ENCODE assay signal across 25 cellular contexts in genomic region chr1:151827853-151828252, GRCh38. TPM values are rescaled to one million over a fixed set of nuclear protein-coding genes. Genes with fewer than 3 reads are reported as not detected.
A peak's percentile ranks its signal among the peaks of the same experiment; 100 is the strongest.
DNase-seq lines count a peak whose midpoint lies in the region; ATAC-seq, FAIRE-seq and TF ChIP-seq lines count a peak whose summit lies in the region.
"Had no signal": no experiment of that assay in that cellular context is flagged by ENCODE, and none has a peak within 500 bp of the region (broad histone marks: within the 10 kb centered on the region; RNA-seq: fewer than 3 reads in every experiment).

No MANE protein-coding gene starts in this region.

- H3K27ac ChIP-seq in CD8-positive, alpha-beta T cell (ENCODE audit: low read depth, low read length) = no peak overlapping the region
- H3K27ac ChIP-seq in smooth muscle cell (ENCODE audit: low read depth) = no peak overlapping the region
- H3K27ac ChIP-seq: epithelial cell of prostate, thyroid gland had no signal

- no peaks in the 10 kb centered on the region for H4K20me1 ChIP-seq in smooth muscle cell (ENCODE audit: low read depth)

- DNase-seq in T-helper 1 cell (no peak), GM19239 (ENCODE audit: insufficient read length, low spot score) (no peak), smooth muscle cell (lab: John Stamatoyannopoulos, UW; ENCODE audit: unreplicated experiment) (no peak)
- no peak for DNase-seq in CD8-positive, alpha-beta T cell
- DNase-seq in activated CD4-positive, alpha-beta memory T cell treated with anti-CD3 and anti-CD28 coated beads, Interleukin-2, amount 10 ng/mL, durations not matched to agents 7 days and 5 days = peak; percentile 47
- DNase-seq in naive thymus-derived CD8-positive, alpha-beta T cell = peak in 1 of 10 donors; percentile 34
- DNase-seq: 8988T; BE2C; foreskin melanocyte; NCI-H1417; NCI-H2171; NCI-H774; stimulated activated CD4-positive, alpha-beta T cell treated with anti-CD3 and anti-CD28 coated beads, Interleukin-12 subunit alpha, Interleukin-12 subunit beta, amount 100 ng/mL, for 4 hours; thyroid gland had no signal

- no peaks in the 10 kb centered on the region for H3K27me3 Mint-ChIP-seq in T-helper 1 cell treated with Interleukin-12 subunit alpha and Interleukin-12 subunit beta and Interleukin-4 antibody, amounts not matched to agents 30 μg/mL and 1 μg/mL, for 36 hours (ENCODE audit: low read depth)
- no peaks in the 10 kb centered on the region for H3K27me3 Mint-ChIP-seq in CD8-positive, alpha-beta T cell (ENCODE audit: low read depth)
- H3K27me3 Mint-ChIP-seq in activated CD4-positive, alpha-beta memory T cell treated with anti-CD3 and anti-CD28 coated beads, Interleukin-2, amount 10 ng/mL, durations not matched to agents 7 days and 5 days = no peaks in the 10 kb centered on the region
- no peaks in the 10 kb centered on the region for H3K27me3 Mint-ChIP-seq in naive thymus-derived CD8-positive, alpha-beta T cell

- H3K9me3 ChIP-seq in CD8-positive, alpha-beta T cell (ENCODE audit: low read length) = no peaks in the 10 kb centered on the region
- H3K9me3 ChIP-seq in smooth muscle cell (replicated peaks; ENCODE audit: low read depth) = no peaks in the 10 kb centered on the region
- H3K9me3 ChIP-seq: BE2C, breast epithelium, thyroid gland had no signal

- CTCF ChIA-PET in CD8-positive, alpha-beta T cell (lab: Charles Lee) = interaction anchor here (0.8 to 1.5 kb wide), 4 partner anchors 8 to 234 kb away, joined by 3 to 9 read pairs (median 5); partner anchors contain the start of gene TDRKH
- CTCF ChIA-PET in activated CD4-positive, alpha-beta memory T cell treated with anti-CD3 and anti-CD28 coated beads, Interleukin-2, amount 10 ng/mL, durations not matched to agents 7 days and 5 days (lab: Charles Lee) = interaction anchor here (1.0 to 3.5 kb wide), 3 partner anchors 9 to 234 kb away, joined by 3 to 21 read pairs (median 4); no protein-coding TSS in a partner anchor

- no peaks in the 10 kb centered on the region for H3K9me3 Mint-ChIP-seq in T-helper 1 cell treated with Interleukin-12 subunit alpha and Interleukin-12 subunit beta and Interleukin-4 antibody, amounts not matched to agents 30 μg/mL and 1 μg/mL, for 36 hours
- no peaks in the 10 kb centered on the region for H3K9me3 Mint-ChIP-seq in CD8-positive, alpha-beta T cell
- no peaks in the 10 kb centered on the region for H3K9me3 Mint-ChIP-seq in activated CD4-positive, alpha-beta memory T cell treated with anti-CD3 and anti-CD28 coated beads, Interleukin-2, amount 10 ng/mL, durations not matched to agents 7 days and 5 days
- H3K9me3 Mint-ChIP-seq in naive thymus-derived CD8-positive, alpha-beta T cell = no peaks in the 10 kb centered on the region
- H3K9me3 Mint-ChIP-seq: memory B cell had no signal

- peaks cover 45% of the 10 kb centered on the region for H3K4me1 Mint-ChIP-seq in T-helper 1 cell treated with Interleukin-12 subunit alpha and Interleukin-12 subunit beta and Interleukin-4 antibody, amounts not matched to agents 30 μg/mL and 1 μg/mL, for 36 hours (ENCODE audit: low read depth)
- H3K4me1 Mint-ChIP-seq in CD8-positive, alpha-beta T cell (ENCODE audit: low read depth) = peaks cover 54% of the 10 kb centered on the region
- H3K4me1 Mint-ChIP-seq in activated CD4-positive, alpha-beta memory T cell treated with anti-CD3 and anti-CD28 coated beads, Interleukin-2, amount 10 ng/mL, durations not matched to agents 7 days and 5 days = peaks cover 86% of the 10 kb centered on the region
- peaks cover 30 to 69% (median 58%) of the 10 kb centered on the region in 4 donors for H3K4me1 Mint-ChIP-seq in naive thymus-derived CD8-positive, alpha-beta T cell

- FAIRE-seq in GM19239 (lab: Jason Lieb, UNC) = no peak
- FAIRE-seq: HTR-8/SVneo, RCC 7860 had no signal

- ATAC-seq in CD8-positive, alpha-beta T cell = peak; percentile 13
- ATAC-seq in naive thymus-derived CD8-positive, alpha-beta T cell = no peak
- no peak for ATAC-seq in HG03432 (IDR thresholded peaks at IDR 0.05; ENCODE audit: unreplicated experiment)
- ATAC-seq: SK-N-SH treated with all-trans-retinoic acid at 6 μM for 48 hours had no signal

- peak overlapping the region; percentile 66 for H3K4me3 Mint-ChIP-seq in T-helper 1 cell treated with Interleukin-12 subunit alpha and Interleukin-12 subunit beta and Interleukin-4 antibody, amounts not matched to agents 30 μg/mL and 1 μg/mL, for 36 hours
- peak overlapping the region; percentile 60 for H3K4me3 Mint-ChIP-seq in CD8-positive, alpha-beta T cell
- peak overlapping the region; percentile 65 for H3K4me3 Mint-ChIP-seq in activated CD4-positive, alpha-beta memory T cell treated with anti-CD3 and anti-CD28 coated beads, Interleukin-2, amount 10 ng/mL, durations not matched to agents 7 days and 5 days
- H3K4me3 Mint-ChIP-seq in naive thymus-derived CD8-positive, alpha-beta T cell = peak overlapping the region in 7 of 10 donors; percentile 42 to 74 (median 56)
- H3K4me3 Mint-ChIP-seq: memory B cell had no signal

- H3K4me1 ChIP-seq in CD8-positive, alpha-beta T cell (ENCODE audit: insufficient read depth, low read length) = peaks cover 56% of the 10 kb centered on the region
- peaks cover 3% of the 10 kb centered on the region for H3K4me1 ChIP-seq in smooth muscle cell (ENCODE audit: low read depth)

- POLR2A ChIA-PET in CD8-positive, alpha-beta T cell (lab: Charles Lee) = interaction anchor here (1.7 kb wide), 1 partner anchor 12 kb away, joined by 4 read pairs; the partner anchor contains the start of gene C2CD4D
- POLR2A ChIA-PET in activated CD4-positive, alpha-beta memory T cell treated with anti-CD3 and anti-CD28 coated beads, Interleukin-2, amount 10 ng/mL, durations not matched to agents 7 days and 5 days (lab: Charles Lee) = interaction anchor here (0.6 to 6.3 kb wide), 7 partner anchors 8 to 208 kb away, joined by 3 to 48 read pairs (median 15); partner anchors contain the start of genes C2CD4D, MRPL9 and TDRKH
- POLR2A ChIA-PET in naive thymus-derived CD8-positive, alpha-beta T cell (lab: Charles Lee) = interaction anchor here (0.7 to 1.6 kb wide), 3 partner anchors 9 to 696 kb away, joined by 4 to 6 read pairs (median 5); no protein-coding TSS in a partner anchor

- no peaks in the 10 kb centered on the region for H3K27me3 ChIP-seq in CD8-positive, alpha-beta T cell (ENCODE audit: insufficient read depth, low read length)
- no peaks in the 10 kb centered on the region for H3K27me3 ChIP-seq in smooth muscle cell (ENCODE audit: low read depth)
- H3K27me3 ChIP-seq: BE2C, breast epithelium, thyroid gland had no signal

- H3K4me3 ChIP-seq in CD8-positive, alpha-beta T cell (ENCODE audit: low read depth, low read length) = no peak overlapping the region
- no peak overlapping the region for H3K4me3 ChIP-seq in smooth muscle cell
- H3K4me3 ChIP-seq: thyroid gland had no signal

- H3K36me3 Mint-ChIP-seq in T-helper 1 cell treated with Interleukin-12 subunit alpha and Interleukin-12 subunit beta and Interleukin-4 antibody, amounts not matched to agents 30 μg/mL and 1 μg/mL, for 36 hours (ENCODE audit: low read depth) = no peaks in the 10 kb centered on the region
- H3K36me3 Mint-ChIP-seq in CD8-positive, alpha-beta T cell = no peaks in the 10 kb centered on the region
- peaks cover under 1% of the 10 kb centered on the region for H3K36me3 Mint-ChIP-seq in activated CD4-positive, alpha-beta memory T cell treated with anti-CD3 and anti-CD28 coated beads, Interleukin-2, amount 10 ng/mL, durations not matched to agents 7 days and 5 days (ENCODE audit: low read depth)
- no peaks in the 10 kb centered on the region for H3K36me3 Mint-ChIP-seq in naive thymus-derived CD8-positive, alpha-beta T cell
- H3K36me3 Mint-ChIP-seq: memory B cell had no signal

- no peaks in the 10 kb centered on the region for H3F3A ChIP-seq in smooth muscle cell (ENCODE audit: low read depth)

- no peaks in the 10 kb centered on the region for H3K36me3 ChIP-seq in CD8-positive, alpha-beta T cell (ENCODE audit: insufficient read depth, low read length)
- H3K36me3 ChIP-seq in smooth muscle cell (ENCODE audit: low read depth) = no peaks in the 10 kb centered on the region
- H3K36me3 ChIP-seq: BE2C, breast epithelium, thyroid gland had no signal

- H2AFZ ChIP-seq in smooth muscle cell (ENCODE audit: low read depth) = no peak overlapping the region

- no peak overlapping the region for H3K4me2 ChIP-seq in smooth muscle cell

- H3K79me2 ChIP-seq in smooth muscle cell (ENCODE audit: low read depth) = no peaks in the 10 kb centered on the region

- H3K27ac Mint-ChIP-seq in T-helper 1 cell treated with Interleukin-12 subunit alpha and Interleukin-12 subunit beta and Interleukin-4 antibody, amounts not matched to agents 30 μg/mL and 1 μg/mL, for 36 hours = peak overlapping the region; percentile 76
- H3K27ac Mint-ChIP-seq in CD8-positive, alpha-beta T cell = peak overlapping the region; percentile 80
- peak overlapping the region; percentile 97 for H3K27ac Mint-ChIP-seq in activated CD4-positive, alpha-beta memory T cell treated with anti-CD3 and anti-CD28 coated beads, Interleukin-2, amount 10 ng/mL, durations not matched to agents 7 days and 5 days
- H3K27ac Mint-ChIP-seq in naive thymus-derived CD8-positive, alpha-beta T cell = peak overlapping the region in 8 of 10 donors; percentile 5 to 91 (median 54)
- H3K27ac Mint-ChIP-seq: memory B cell had no signal

- intact Hi-C loops in CD8-positive, alpha-beta T cell (cut with DNase I, micrococcal nuclease) = no loop called here

- 88% methylated on average over 7 of the region's 9 CpGs for WGBS in smooth muscle cell (ENCODE audit: low lambda C conversion rate)

- no peak overlapping the region for H3K9ac ChIP-seq in smooth muscle cell (ENCODE audit: low read depth)

- TF ChIP-seq CTCF in CD8-positive, alpha-beta T cell (IDR thresholded peaks at IDR 0.05) = no peak
- no peak for TF ChIP-seq CTCF in smooth muscle cell (IDR thresholded peaks at IDR 0.05; ENCODE audit: borderline replicate concordance, insufficient read depth, poor library complexity, severe bottlenecking)

RNA-seq across cellular contexts. Expression of gene RORC, which starts 3.7 kb away (rescaled TPM):
- total RNA-seq in CD8-positive, alpha-beta T cell = 1 to 10 TPM; 4.8 to 5.6 TPM
- total RNA-seq in activated CD4-positive, alpha-beta memory T cell treated with anti-CD3 and anti-CD28 coated beads, Interleukin-2, amount 10 ng/mL, durations not matched to agents 7 days and 5 days = 10 to 100 TPM; 25.4 to 25.8 TPM
- not detected for total RNA-seq in naive thymus-derived CD8-positive, alpha-beta T cell
- polyA plus RNA-seq in naive thymus-derived CD8-positive, alpha-beta T cell = under 1 TPM in 1 of 3 donors, not detected in 2; 0.06 TPM
- total RNA-seq in smooth muscle cell = not detected in 2 replicates
- not detected in 2 replicates for polyA plus RNA-seq in smooth muscle cell

RNA-seq across cellular contexts. Expression of gene C2CD4D, which starts 11.8 kb away (rescaled TPM):
- under 1 TPM; 0.44 to 0.65 TPM for total RNA-seq in CD8-positive, alpha-beta T cell
- total RNA-seq in activated CD4-positive, alpha-beta memory T cell treated with anti-CD3 and anti-CD28 coated beads, Interleukin-2, amount 10 ng/mL, durations not matched to agents 7 days and 5 days = 1 to 10 TPM; 3.0 to 3.7 TPM
- under 1 TPM in 1 of 2 experiments, not detected in 1; 0.21 TPM for total RNA-seq in naive thymus-derived CD8-positive, alpha-beta T cell
- under 1 TPM; 0.19 to 0.65 (median 0.26) TPM for polyA plus RNA-seq in naive thymus-derived CD8-positive, alpha-beta T cell
- total RNA-seq in smooth muscle cell = not detected in 2 replicates
- 1.2 TPM in 1 of 2 replicates, not detected in the other for polyA plus RNA-seq in smooth muscle cell
- polyA plus RNA-seq: neural cell had no signal

RNA-seq across cellular contexts. Expression of gene LINGO4, which starts 22.6 kb away (rescaled TPM):
- under 1 TPM; 0.11 to 0.22 TPM for total RNA-seq in CD8-positive, alpha-beta T cell
- 1 to 10 TPM; 1.2 to 1.3 TPM for total RNA-seq in activated CD4-positive, alpha-beta memory T cell treated with anti-CD3 and anti-CD28 coated beads, Interleukin-2, amount 10 ng/mL, durations not matched to agents 7 days and 5 days
- total RNA-seq in naive thymus-derived CD8-positive, alpha-beta T cell = not detected
- polyA plus RNA-seq in naive thymus-derived CD8-positive, alpha-beta T cell = not detected
- not detected in 2 replicates for total RNA-seq in smooth muscle cell
- polyA plus RNA-seq in smooth muscle cell = not detected in 2 replicates
- total RNA-seq: kidney epithelial cell had no signal
- polyA plus RNA-seq: neural cell had no signal

RNA-seq across cellular contexts. Expression of gene THEM5, which starts 25.7 kb away (rescaled TPM):
- not detected for total RNA-seq in CD8-positive, alpha-beta T cell
- not detected for total RNA-seq in activated CD4-positive, alpha-beta memory T cell treated with anti-CD3 and anti-CD28 coated beads, Interleukin-2, amount 10 ng/mL, durations not matched to agents 7 days and 5 days
- not detected for total RNA-seq in naive thymus-derived CD8-positive, alpha-beta T cell
- polyA plus RNA-seq in naive thymus-derived CD8-positive, alpha-beta T cell = not detected
- total RNA-seq in smooth muscle cell = 0.76 and 2.1 TPM in 2 replicates
- 1.0 and 1.3 TPM in 2 replicates for polyA plus RNA-seq in smooth muscle cell
- total RNA-seq: activated CD8-positive, alpha-beta memory T cell treated with anti-CD3 and anti-CD28 coated beads for 36 hours; breast epithelium; kidney epithelial cell; thyroid gland had no signal
- polyA plus RNA-seq: neural cell had no signal

RNA-seq across cellular contexts. Expression of gene TDRKH, which starts 37.6 kb away (rescaled TPM):
- total RNA-seq in CD8-positive, alpha-beta T cell = 1 to 10 TPM; 3.6 to 3.9 TPM
- total RNA-seq in activated CD4-positive, alpha-beta memory T cell treated with anti-CD3 and anti-CD28 coated beads, Interleukin-2, amount 10 ng/mL, durations not matched to agents 7 days and 5 days = 10 to 100 TPM; 27.1 to 30.9 TPM
- total RNA-seq in naive thymus-derived CD8-positive, alpha-beta T cell = 10 to 100 TPM; 20.5 to 23.2 TPM
- polyA plus RNA-seq in naive thymus-derived CD8-positive, alpha-beta T cell = 10 to 100 TPM; 14.7 to 15.9 (median 14.9) TPM
- total RNA-seq in smooth muscle cell = 3.9 and 8.5 TPM in 2 replicates
- 3.9 and 4.7 TPM in 2 replicates for polyA plus RNA-seq in smooth muscle cell

Comparison
In these comparisons a context has a peak if more than half of its experiments do, and no peak if none do; other contexts are left out.
1. RNA of gene RORC, which starts 3.7 kb away (total RNA-seq): 25.4 to 25.8 TPM in activated CD4-positive, alpha-beta memory T cell treated with anti-CD3 and anti-CD28 coated beads, Interleukin-2, amount 10 ng/mL, durations not matched to agents 7 days and 5 days; 4.8 to 5.6 TPM in CD8-positive, alpha-beta T cell, not detected in naive thymus-derived CD8-positive, alpha-beta T cell and not detected in smooth muscle cell; every median in the first group is over 4 times any median in the second.
2. Peak in every context shown above with its lines, with median percentiles within 50 percentile points of each other: H3K27ac Mint-ChIP-seq and H3K4me3 Mint-ChIP-seq.